8 cellular contexts compared by ENCODE assay signal in the genomic region with DNA sequence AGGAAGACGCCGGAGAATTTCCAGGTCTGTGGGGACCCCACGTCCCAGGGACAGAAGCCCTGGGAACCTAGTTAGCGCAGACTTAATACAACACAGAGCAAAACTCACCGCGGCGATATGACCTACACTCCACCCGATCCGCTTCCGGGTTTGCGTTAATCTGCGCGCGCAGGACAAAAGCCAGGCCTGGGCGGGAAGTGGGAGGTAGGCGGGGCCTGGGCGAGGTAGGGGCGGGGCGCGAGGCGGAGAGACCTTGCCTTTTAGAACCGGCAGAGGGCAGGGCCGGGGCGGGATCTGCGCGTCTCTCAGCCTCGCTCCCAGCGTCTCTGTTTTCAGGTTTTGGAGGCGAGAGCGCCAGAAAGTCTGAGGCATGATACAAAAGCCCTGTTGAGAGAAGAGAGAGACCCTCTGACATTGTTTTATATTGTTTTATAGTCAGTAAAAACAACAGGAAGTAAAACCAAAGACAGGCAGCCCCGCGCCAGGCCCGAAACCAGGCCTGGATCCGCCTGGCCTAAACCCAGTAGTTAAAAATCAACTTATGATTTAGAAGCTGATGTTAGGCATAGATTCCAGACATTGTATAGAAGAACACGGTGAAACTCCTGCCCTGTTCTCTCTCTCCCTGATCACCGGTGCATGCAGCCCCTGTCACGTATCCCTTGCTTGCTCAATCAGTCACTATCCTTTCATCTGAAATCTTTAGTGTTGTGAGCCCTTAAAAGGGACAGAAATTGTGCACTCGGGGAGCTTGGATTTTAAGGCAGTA. TPM values are rescaled to one million over a fixed set of nuclear protein-coding genes. Genes with fewer than 3 reads are reported as not detected.
DNase-seq lines count a peak whose midpoint lies in the region; ATAC-seq and TF ChIP-seq lines count a peak whose summit lies in the region.

Gene ZNF611, minus strand, starts transcription at position 152 of the 769 bp plus-strand sequence. CDS start 19,150 bp downstream, outside the sequence.

- DNase-seq in GM13977 (ENCODE audit: low spot score) (peak; percentile 96), NCI-H187 (lab: John Stamatoyannopoulos, UW) (peak; percentile 93 to 96), T-helper 2 cell (peak; percentile 96 to 99 (median 98)), anterior cingulate cortex (lab: John Stamatoyannopoulos, UW) (peak; percentile 56 to 98 (median 92)), right atrium auricular region (ENCODE audit: low spot score) (peak; percentile 99), pulmonary artery endothelial cell (ENCODE audit: low read depth, low spot score) (peak; percentile 84), uterus (peak; percentile 98 to 99)

- in situ Hi-C loops in GM13977 (cut with MboI; ENCODE audit: low pct_unique_long_range_greater_than_20kb, low sequenced_read_pairs, unreplicated experiment) = no loop called here

- peak; percentile 82 to 90 for TF ChIP-seq POLR2A in uterus (IDR thresholded peaks at IDR 0.05)

- H3K27ac ChIP-seq in right atrium auricular region = peak within 1 kb of the TSS; percentile 88 to 89
- H3K27ac ChIP-seq in uterus = peak within 1 kb of the TSS; percentile 88 to 91

- peak within 1 kb of the TSS; percentile 84 to 94 for H3K4me3 ChIP-seq in right atrium auricular region
- H3K4me3 ChIP-seq in uterus = peak within 1 kb of the TSS; percentile 66 to 89

- intact Hi-C loops in uterus (cut with DNase I; ENCODE audit: low total_unique reads) = no loop called here

- no peaks in the 10 kb centered on the region for H3K27me3 ChIP-seq in right atrium auricular region
- H3K27me3 ChIP-seq in uterus = no peaks in the 10 kb centered on the region

- peak; percentile 97 for ATAC-seq in HG02885 (IDR thresholded peaks at IDR 0.05; ENCODE audit: poor library complexity, unreplicated experiment)

- H3K9me3 ChIP-seq in right atrium auricular region = no peaks in the 10 kb centered on the region
- no peaks in the 10 kb centered on the region for H3K9me3 ChIP-seq in uterus

- no peaks in the 10 kb centered on the region for H3K36me3 ChIP-seq in right atrium auricular region
- H3K36me3 ChIP-seq in uterus = no peaks in the 10 kb centered on the region

- H3K4me1 ChIP-seq in right atrium auricular region (peaks cover 0 to 12% of the 10 kb centered on the region in 2 donors), uterus (no peaks in the 10 kb centered on the region)

- TF ChIP-seq CTCF in GM13977 (IDR thresholded peaks at IDR 0.05; ENCODE audit: extremely low read depth, insufficient read depth, missing control alignments) = peak; percentile 58
- peak; percentile 63 to 68 for TF ChIP-seq CTCF in right atrium auricular region (IDR thresholded peaks at IDR 0.05)
- peak; percentile 56 to 90 (median 82) for TF ChIP-seq CTCF in uterus (IDR thresholded peaks at IDR 0.05)

RNA-seq across cellular contexts. Expression of gene ZNF611, which starts in this region (rescaled TPM):
- total RNA-seq in right atrium auricular region (1 to 10 TPM; 4.0 to 6.6 TPM), pulmonary artery endothelial cell (8.7 and 11.1 TPM in 2 replicates), uterus (10 to 100 TPM in 3 of 4 donors, 1 to 10 TPM in 1; 7.2 to 29.7 (median 25.0) TPM)

Comparison
In these comparisons a context has a peak if more than half of its experiments do, and no peak if none do; other contexts are left out.
1. Peak in every context shown above with its lines: DNase-seq, ATAC-seq, H3K4me3 ChIP-seq and H3K27ac ChIP-seq.